Comparison of ENCODE assay signal across 8 cellular contexts in genomic region chr14:72516936-72517408, GRCh38.
A peak's percentile ranks its signal among the peaks of the same experiment; 100 is the strongest.
DNase-seq lines count a peak whose midpoint lies in the region; ATAC-seq, FAIRE-seq and TF ChIP-seq lines count a peak whose summit lies in the region.

No MANE protein-coding gene starts in this region.

- intact Hi-C loops in heart right ventricle (cut with DNase I) = loop anchor here (1.0 to 10.0 kb wide), 9 partner anchors 218 to 432 kb away; no protein-coding TSS in a partner anchor

- H3K4me1 ChIP-seq in SK-N-SH (ENCODE audit: control insufficient read depth in 1 of 2, insufficient read depth in 2 of 2, low read depth in 1 of 2, low read length in 1 of 2) (peaks cover 0 to 7% of the 10 kb centered on the region in 2 experiments; a peak in 1 of 4 replicates), heart right ventricle (peaks cover 0 to 29% (median 0%) of the 10 kb centered on the region in 9 donors)

- H3K27ac ChIP-seq in SK-N-SH (ENCODE audit: low read depth in 2 of 2, low read length in 1 of 2) (no peak overlapping the region), heart right ventricle (no peak overlapping the region)

- no peak overlapping the region for H3K4me2 ChIP-seq in SK-N-SH

- peak overlapping the region; percentile 5 for H3K27ac Mint-ChIP-seq in activated naive CD8-positive, alpha-beta T cell treated with anti-CD3 and anti-CD28 coated beads, Interleukin-2, amount 10 ng/mL, durations not matched to agents 7 days and 5 days

- no peaks in the 10 kb centered on the region for H3K79me2 ChIP-seq in SK-N-SH (ENCODE audit: insufficient read depth)

- TF ChIP-seq CTCF in D721Med (IDR thresholded peaks at IDR 0.05; ENCODE audit: insufficient read depth, missing control alignments) (peak; percentile 96), SK-N-SH (IDR thresholded peaks at IDR 0.05) (peak; percentile 92), heart right ventricle (IDR thresholded peaks at IDR 0.05) (peak; percentile 83 to 96 (median 91))

- H3K9me2 ChIP-seq in SK-N-SH = no peaks in the 10 kb centered on the region

- no peak overlapping the region for H3K9ac ChIP-seq in SK-N-SH

- TF ChIP-seq RAD21 in SK-N-SH (IDR thresholded peaks at IDR 0.05; ENCODE audit: low read length) = peak; percentile 98

- H3K9me3 ChIP-seq in SK-N-SH (peaks cover 5% of the 10 kb centered on the region; the same call in 1 of the 2 replicates), heart right ventricle (peaks cover 0 to 9% (median 0%) of the 10 kb centered on the region in 11 donors)

- no peaks in the 10 kb centered on the region for H4K20me1 ChIP-seq in SK-N-SH (ENCODE audit: insufficient read depth)

- POLR2A ChIA-PET in SK-N-SH (lab: Yijun Ruan, JAX) = no interaction called here
- POLR2A ChIA-PET in activated naive CD8-positive, alpha-beta T cell treated with anti-CD3 and anti-CD28 coated beads, Interleukin-2, amount 10 ng/mL, durations not matched to agents 7 days and 5 days (lab: Charles Lee) = interaction anchor here (1.1 to 3.2 kb wide), 5 partner anchors 29 to 387 kb away, joined by 3 to 19 read pairs (median 6); partner anchors contain the start of gene DPF3

- H3F3A ChIP-seq in SK-N-SH (replicated peaks; ENCODE audit: insufficient read depth) = no peaks in the 10 kb centered on the region

- no peak for FAIRE-seq in D721Med (lab: Jason Lieb, UNC)

- peaks cover 64% of the 10 kb centered on the region for H3K4me1 Mint-ChIP-seq in activated naive CD8-positive, alpha-beta T cell treated with anti-CD3 and anti-CD28 coated beads, Interleukin-2, amount 10 ng/mL, durations not matched to agents 7 days and 5 days

- peaks cover 9% of the 10 kb centered on the region for H3K9me3 Mint-ChIP-seq in activated naive CD8-positive, alpha-beta T cell treated with anti-CD3 and anti-CD28 coated beads, Interleukin-2, amount 10 ng/mL, durations not matched to agents 7 days and 5 days

- peak overlapping the region; percentile 42 for H3K4me3 Mint-ChIP-seq in activated naive CD8-positive, alpha-beta T cell treated with anti-CD3 and anti-CD28 coated beads, Interleukin-2, amount 10 ng/mL, durations not matched to agents 7 days and 5 days

- H3K27me3 ChIP-seq in SK-N-SH (ENCODE audit: insufficient read depth) (peaks cover 1% of the 10 kb centered on the region; the same call in 1 of the 2 replicates), heart right ventricle (no peaks in the 10 kb centered on the region)

- no peak for ATAC-seq in activated naive CD8-positive, alpha-beta T cell treated with anti-CD3 and anti-CD28 coated beads, Interleukin-2, amount 10 ng/mL, durations not matched to agents 7 days and 5 days (ENCODE audit: low read depth)
- ATAC-seq in heart right ventricle (peak; percentile 55 to 79 (median 74)), HG02938 (IDR thresholded peaks at IDR 0.05; ENCODE audit: unreplicated experiment) (no peak), HG03439 (IDR thresholded peaks at IDR 0.05; ENCODE audit: unreplicated experiment) (no peak)

- H3K36me3 Mint-ChIP-seq in activated naive CD8-positive, alpha-beta T cell treated with anti-CD3 and anti-CD28 coated beads, Interleukin-2, amount 10 ng/mL, durations not matched to agents 7 days and 5 days = peaks cover 19% of the 10 kb centered on the region

- 42% methylated on average over 5 of the region's 5 CpGs for WGBS in SK-N-SH (ENCODE audit: low lambda C conversion rate)
- 46% methylated on average over 5 of the region's 5 CpGs for WGBS in heart right ventricle, 2 donors

- H3K36me3 ChIP-seq in SK-N-SH (replicated peaks in 1 of 2; ENCODE audit: control insufficient read depth in 1 of 2, insufficient read depth in 2 of 2, low read length in 1 of 2) (no peaks in the 10 kb centered on the region), heart right ventricle (peaks cover 0 to 8% (median 0%) of the 10 kb centered on the region in 9 donors)

- CTCF ChIA-PET in SK-N-SH (lab: Yijun Ruan, JAX) = interaction anchor here (0.6 to 8.9 kb wide), 52 partner anchors 9 to 506 kb away, joined by 3 to 339 read pairs (median 4); partner anchors contain the start of gene DPF3

- peaks cover 9% of the 10 kb centered on the region for H3K27me3 Mint-ChIP-seq in activated naive CD8-positive, alpha-beta T cell treated with anti-CD3 and anti-CD28 coated beads, Interleukin-2, amount 10 ng/mL, durations not matched to agents 7 days and 5 days

- DNase-seq in D721Med (ENCODE audit: insufficient read length, low spot score) (no peak), SK-N-SH (peak; percentile 48), heart right ventricle (peak; percentile 44 to 57), putamen (ENCODE audit: low spot score) (peak; percentile 66)
- peak; percentile 90 for DNase-seq in Jurkat, Clone E6-1 (ENCODE audit: low read depth, low spot score)
- DNase-seq in activated naive CD8-positive, alpha-beta T cell treated with anti-CD3 and anti-CD28 coated beads, Interleukin-2, amount 10 ng/mL, durations not matched to agents 7 days and 5 days = peak; percentile 76

- H3K4me3 ChIP-seq in Jurkat, Clone E6-1 (ENCODE audit: low read length) = no peak overlapping the region
- H3K4me3 ChIP-seq in SK-N-SH (ENCODE audit: low read depth in 2 of 2, low read length in 1 of 2) (no peak overlapping the region; a peak in 1 of 4 replicates), heart right ventricle (no peak overlapping the region)

- H2AFZ ChIP-seq in SK-N-SH (ENCODE audit: low read depth) = no peak overlapping the region; the same call in 1 of the 2 replicates

- no peak for TF ChIP-seq EP300 in SK-N-SH (IDR thresholded peaks at IDR 0.05; ENCODE audit: borderline replicate concordance in 1 of 2, low read depth in 1 of 2, low read length in 1 of 2)

TF ChIP-seq in SK-N-SH, 30 proteins besides CTCF, POLR2A, EP300 and RAD21:
- peak; percentile 97 for TF ChIP-seq SMC3 (IDR thresholded peaks at IDR 0.05; ENCODE audit: low read depth, low read length)
- no peak for TF ChIP-seq TAF1 (IDR thresholded peaks at IDR 0.05; ENCODE audit: borderline replicate concordance, low read depth, low read length)

Comparison
In these comparisons a context has a peak if more than half of its experiments do, and no peak if none do; other contexts are left out.
1. ATAC-seq: peak in heart right ventricle (8 of 8); none in activated naive CD8-positive, alpha-beta T cell treated with anti-CD3 and anti-CD28 coated beads, Interleukin-2, amount 10 ng/mL, durations not matched to agents 7 days and 5 days (single experiment), HG02938 (single experiment) and HG03439 (single experiment).
2. Peak in every context shown above with its lines, with median percentiles within 50 percentile points of each other: CTCF ChIP-seq.